8 cellular contexts compared by ENCODE assay signal in the genomic region with DNA sequence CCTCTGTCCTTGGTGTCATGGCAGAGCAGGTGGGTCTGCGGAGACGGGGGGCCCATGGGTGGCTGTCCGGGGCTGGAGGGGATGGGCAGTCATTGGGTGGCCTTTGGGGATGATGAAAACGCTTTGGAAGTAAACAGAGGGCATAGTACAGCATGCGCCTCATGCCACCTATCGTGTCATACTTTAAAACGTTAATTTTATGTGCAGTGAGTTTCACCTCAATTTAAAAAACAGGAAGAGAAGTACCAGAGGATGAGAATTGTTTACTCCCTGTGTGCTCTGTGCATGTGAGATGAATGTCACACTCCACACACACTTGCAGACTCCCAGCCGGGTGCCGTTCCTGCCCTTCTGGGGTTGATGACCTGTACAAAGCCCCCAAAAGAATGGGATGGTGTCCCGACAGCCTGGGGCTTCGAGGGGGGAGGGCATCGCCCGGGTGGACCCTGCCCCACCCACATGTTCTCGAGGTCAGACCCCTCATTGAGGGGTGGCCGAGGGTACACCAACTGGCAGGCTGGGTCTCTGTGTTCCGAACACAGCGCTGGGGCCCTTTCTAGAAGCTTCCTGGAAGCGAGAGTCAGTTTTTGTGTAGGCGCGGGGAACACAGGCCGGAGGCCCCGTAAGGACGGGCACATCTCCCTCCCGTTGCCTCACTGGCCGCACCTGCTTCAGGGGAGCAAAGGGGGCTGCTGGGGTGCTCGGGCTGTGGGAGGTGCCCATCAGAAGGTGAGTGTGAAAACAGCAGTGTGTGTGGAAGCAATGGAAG.
A peak's percentile ranks its signal among the peaks of the same experiment; 100 is the strongest.
DNase-seq lines count a peak whose midpoint lies in the region; ATAC-seq, FAIRE-seq and TF ChIP-seq lines count a peak whose summit lies in the region.
"Not testable (repeated sequence)": the region's sequence is repeated elsewhere in the genome, so short reads cannot be mapped to it uniquely, and the experiment has no call there.

No MANE protein-coding gene starts in this region.

- H3K36me3 Mint-ChIP-seq in CD14-positive monocyte: peaks cover 42 to 86% of the 10 kb centered on the region in 2 donors
- H3K36me3 Mint-ChIP-seq in T-helper 2 cell treated with Interferon-gamma antibody and Interleukin-4, amounts not matched to agents 5 μg/mL and 100 μg/mL, for 36 hours (ENCODE audit: low read depth): not testable (repeated sequence)
- H3K36me3 Mint-ChIP-seq in naive thymus-derived CD4-positive, alpha-beta T cell: peaks cover 0 to 17% (median 4%) of the 10 kb centered on the region in 5 donors

- not testable (repeated sequence) for H3K27me3 Mint-ChIP-seq in CD14-positive monocyte (ENCODE audit: low read depth in 3 of 3); T-helper 2 cell treated with Interferon-gamma antibody and Interleukin-4, amounts not matched to agents 5 μg/mL and 100 μg/mL, for 36 hours (ENCODE audit: low read depth); naive thymus-derived CD4-positive, alpha-beta T cell

- H3K27ac Mint-ChIP-seq in CD14-positive monocyte: peak overlapping the region in 5 of 7 donors; percentile 30 to 80 (median 68)
- peak overlapping the region; percentile 26 for H3K27ac Mint-ChIP-seq in T-helper 2 cell treated with Interferon-gamma antibody and Interleukin-4, amounts not matched to agents 5 μg/mL and 100 μg/mL, for 36 hours
- H3K27ac Mint-ChIP-seq in naive thymus-derived CD4-positive, alpha-beta T cell: peak overlapping the region; percentile 13 to 96 (median 81)

- H3K27ac ChIP-seq in naive thymus-derived CD4-positive, alpha-beta T cell (ENCODE audit: low read depth, low read length); suprapubic skin: not testable (repeated sequence)

- 89% methylated on average over 22 of the region's 26 CpGs for WGBS in suprapubic skin

- H3K4me3 ChIP-seq in bronchial epithelial cell (ENCODE audit: low read depth, low read length); naive thymus-derived CD4-positive, alpha-beta T cell (ENCODE audit: low read length); suprapubic skin: not testable (repeated sequence)

- not testable (repeated sequence) for H3K9me3 Mint-ChIP-seq in CD14-positive monocyte; T-helper 2 cell treated with Interferon-gamma antibody and Interleukin-4, amounts not matched to agents 5 μg/mL and 100 μg/mL, for 36 hours; naive thymus-derived CD4-positive, alpha-beta T cell

- H3K36me3 ChIP-seq in bronchial epithelial cell (ENCODE audit: control insufficient read depth, insufficient read depth, low read length); naive thymus-derived CD4-positive, alpha-beta T cell (ENCODE audit: control insufficient read depth in 2 of 3, insufficient read depth in 3 of 3, low read length in 3 of 3); suprapubic skin: not testable (repeated sequence)

- CTCF ChIA-PET in naive thymus-derived CD4-positive, alpha-beta T cell (lab: Charles Lee): not testable (repeated sequence)

- H3K27me3 ChIP-seq in bronchial epithelial cell (ENCODE audit: control insufficient read depth, insufficient read depth, low read length); naive thymus-derived CD4-positive, alpha-beta T cell (ENCODE audit: control insufficient read depth in 2 of 2, insufficient read depth in 2 of 2, low read length in 2 of 2); suprapubic skin: not testable (repeated sequence)

- TF ChIP-seq EP300 in suprapubic skin (IDR thresholded peaks at IDR 0.05): not testable (repeated sequence)

- intact Hi-C loops in CD14-positive monocyte (cut with micrococcal nuclease); Right ventricle myocardium superior (cut with DNase I); naive thymus-derived CD4-positive, alpha-beta T cell (cut with micrococcal nuclease); posterior vena cava (cut with DNase I): not testable (repeated sequence)

- H3K4me3 Mint-ChIP-seq in CD14-positive monocyte; T-helper 2 cell treated with Interferon-gamma antibody and Interleukin-4, amounts not matched to agents 5 μg/mL and 100 μg/mL, for 36 hours: not testable (repeated sequence)
- peak overlapping the region in 4 of 10 donors; percentile 19 to 72 (median 46) for H3K4me3 Mint-ChIP-seq in naive thymus-derived CD4-positive, alpha-beta T cell

- POLR2A ChIA-PET in naive thymus-derived CD4-positive, alpha-beta T cell (lab: Charles Lee): not testable (repeated sequence)

- H3K9me3 ChIP-seq in naive thymus-derived CD4-positive, alpha-beta T cell (ENCODE audit: control insufficient read depth in 2 of 3, low read length in 3 of 3); suprapubic skin: not testable (repeated sequence)

- H3K4me1 Mint-ChIP-seq in CD14-positive monocyte; T-helper 2 cell treated with Interferon-gamma antibody and Interleukin-4, amounts not matched to agents 5 μg/mL and 100 μg/mL, for 36 hours (ENCODE audit: low read depth): not testable (repeated sequence)
- H3K4me1 Mint-ChIP-seq in naive thymus-derived CD4-positive, alpha-beta T cell: peaks cover 2 to 20% (median 13%) of the 10 kb centered on the region in 7 donors

- not testable (repeated sequence) for DNase-seq in CD14-positive monocyte (ENCODE audit: low spot score); GM12891 (ENCODE audit: insufficient read length, low spot score); T-helper 2 cell treated with Interferon-gamma antibody and Interleukin-4, amounts not matched to agents 5 μg/mL and 100 μg/mL, for 36 hours (ENCODE audit: low spot score); bronchial epithelial cell (ENCODE audit: low read depth)
- DNase-seq in Right ventricle myocardium superior (peak; percentile 20), posterior vena cava (ENCODE audit: low spot score) (peak; percentile 69), suprapubic skin (ENCODE audit: low spot score in 2 of 2) (peak; percentile 49 to 55)
- peak in 1 of 9 donors; percentile 31 for DNase-seq in naive thymus-derived CD4-positive, alpha-beta T cell

- TF ChIP-seq CTCF in CD14-positive monocyte (IDR thresholded peaks at IDR 0.05); bronchial epithelial cell (IDR thresholded peaks at IDR 0.05; ENCODE audit: insufficient read depth, low read length, severe bottlenecking); suprapubic skin (IDR thresholded peaks at IDR 0.05): not testable (repeated sequence)

- H3K4me1 ChIP-seq in naive thymus-derived CD4-positive, alpha-beta T cell (ENCODE audit: control insufficient read depth in 2 of 2, insufficient read depth in 2 of 2, low read length in 2 of 2); suprapubic skin: not testable (repeated sequence)

- FAIRE-seq in GM12891 (lab: Jason Lieb, UNC) (peak; percentile 41), bronchial epithelial cell (lab: Jason Lieb, UNC) (peak; percentile 23)

- ATAC-seq in Right ventricle myocardium superior (ENCODE audit: poor library complexity): not testable (repeated sequence)
- ATAC-seq in naive thymus-derived CD4-positive, alpha-beta T cell: peak; percentile 22

- TF ChIP-seq POLR2A in GM12891 (IDR thresholded peaks at IDR 0.05; ENCODE audit: low read depth, low read length); suprapubic skin (IDR thresholded peaks at IDR 0.05): not testable (repeated sequence)

Comparison
In these comparisons a context has a peak if more than half of its experiments do, and no peak if none do; other contexts are left out.
1. H3K27ac Mint-ChIP-seq: peak in every context shown above with its lines; median percentile 81 in naive thymus-derived CD4-positive, alpha-beta T cell; 68 in CD14-positive monocyte; 26 in T-helper 2 cell treated with Interferon-gamma antibody and Interleukin-4, amounts not matched to agents 5 μg/mL and 100 μg/mL, for 36 hours.